29 cellular contexts compared by ENCODE assay signal in genomic region chr9:34514401-34514800, GRCh38. TPM values are rescaled to one million over a fixed set of nuclear protein-coding genes. Genes with fewer than 3 reads are reported as not detected.
"Had no signal": no experiment of that assay in that cellular context is flagged by ENCODE, and none has a peak within 500 bp of the region (broad histone marks: within the 10 kb centered on the region; RNA-seq: fewer than 3 reads in every experiment).

No MANE protein-coding gene starts in this region.

- H3K9me3 ChIP-seq: esophagus muscularis mucosa, heart right ventricle, left ventricle myocardium inferior, right atrium auricular region, spleen, tibial artery had no signal

- H3K27me3 Mint-ChIP-seq: activated CD4-positive, alpha-beta T cell treated with anti-CD3 and anti-CD28 coated beads for 36 hours; central memory CD8-positive, alpha-beta T cell; stimulated activated naive CD8-positive, alpha-beta T cell treated with anti-CD3 and anti-CD28 coated beads, Interleukin-15, Interleukin-2, amounts not matched to agents 100 ng/mL and 50 ng/mL, for 24 hours had no signal

- ATAC-seq: activated CD4-positive, alpha-beta T cell treated with anti-CD3 and anti-CD28 coated beads for 36 hours; activated CD8-positive, alpha-beta T cell treated with anti-CD3 and anti-CD28 coated beads, Interleukin-2, amount 10 ng/mL, durations not matched to agents 7 days and 5 days; activated T-cell treated with anti-CD3 and anti-CD28 coated beads, Interleukin-2, amount 50 U/mL, for 72 hours; foreskin keratinocyte; heart right ventricle; stimulated activated effector memory CD8-positive, alpha-beta T cell treated with anti-CD3 and anti-CD28 coated beads, Interleukin-12 subunit alpha, Interleukin-12 subunit beta, amount 100 ng/mL, for 72 hours had no signal

- H3K4me1 ChIP-seq: esophagus muscularis mucosa, foreskin keratinocyte, heart right ventricle, left ventricle myocardium inferior, parathyroid adenoma, right atrium auricular region, spleen, tibial artery had no signal

- H3K4me3 Mint-ChIP-seq: activated CD4-positive, alpha-beta T cell treated with anti-CD3 and anti-CD28 coated beads for 36 hours; activated CD8-positive, alpha-beta T cell treated with anti-CD3 and anti-CD28 coated beads, Interleukin-2, amount 10 ng/mL, durations not matched to agents 7 days and 5 days; activated naive CD4-positive, alpha-beta T cell treated with anti-CD3 and anti-CD28 coated beads, Interleukin-2, amount 10 ng/mL, durations not matched to agents 7 days and 5 days; activated naive CD8-positive, alpha-beta T cell treated with anti-CD3 and anti-CD28 coated beads, Interleukin-2, amount 10 ng/mL, durations not matched to agents 7 days and 5 days; activated T-cell treated with anti-CD3 and anti-CD28 coated beads, Interleukin-2, amount 50 U/mL, for 72 hours; central memory CD8-positive, alpha-beta T cell; mesothelial cell of epicardium; stimulated activated effector memory CD8-positive, alpha-beta T cell treated with anti-CD3 and anti-CD28 coated beads, Interleukin-12 subunit alpha, Interleukin-12 subunit beta, amount 100 ng/mL, for 72 hours; stimulated activated naive CD8-positive, alpha-beta T cell treated with anti-CD3 and anti-CD28 coated beads, Interleukin-15, Interleukin-2, amounts not matched to agents 100 ng/mL and 50 ng/mL, for 24 hours; T-helper 2 cell treated with Interferon-gamma antibody and Interleukin-4, amounts not matched to agents 5 μg/mL and 100 μg/mL, for 36 hours had no signal

- H3K27ac Mint-ChIP-seq: activated CD4-positive, alpha-beta T cell treated with anti-CD3 and anti-CD28 coated beads for 36 hours; activated CD8-positive, alpha-beta T cell treated with anti-CD3 and anti-CD28 coated beads, Interleukin-2, amount 10 ng/mL, durations not matched to agents 7 days and 5 days; activated naive CD4-positive, alpha-beta T cell treated with anti-CD3 and anti-CD28 coated beads, Interleukin-2, amount 10 ng/mL, durations not matched to agents 7 days and 5 days; activated naive CD8-positive, alpha-beta T cell treated with anti-CD3 and anti-CD28 coated beads, Interleukin-2, amount 10 ng/mL, durations not matched to agents 7 days and 5 days; activated T-cell treated with anti-CD3 and anti-CD28 coated beads, Interleukin-2, amount 50 U/mL, for 72 hours; mesothelial cell of epicardium; stimulated activated effector memory CD8-positive, alpha-beta T cell treated with anti-CD3 and anti-CD28 coated beads, Interleukin-12 subunit alpha, Interleukin-12 subunit beta, amount 100 ng/mL, for 72 hours; stimulated activated naive CD8-positive, alpha-beta T cell treated with anti-CD3 and anti-CD28 coated beads, Interleukin-15, Interleukin-2, amounts not matched to agents 100 ng/mL and 50 ng/mL, for 24 hours; T-helper 2 cell treated with Interferon-gamma antibody and Interleukin-4, amounts not matched to agents 5 μg/mL and 100 μg/mL, for 36 hours had no signal

- H3K27me3 ChIP-seq: esophagus muscularis mucosa, heart right ventricle, right atrium auricular region, spleen had no signal

- H3K9ac ChIP-seq: parathyroid adenoma had no signal

- H3K36me3 Mint-ChIP-seq: activated naive CD4-positive, alpha-beta T cell treated with anti-CD3 and anti-CD28 coated beads, Interleukin-2, amount 10 ng/mL, durations not matched to agents 7 days and 5 days; activated naive CD8-positive, alpha-beta T cell treated with anti-CD3 and anti-CD28 coated beads, Interleukin-2, amount 10 ng/mL, durations not matched to agents 7 days and 5 days; mesothelial cell of epicardium; naive B cell; stimulated activated effector memory CD8-positive, alpha-beta T cell treated with anti-CD3 and anti-CD28 coated beads, Interleukin-12 subunit alpha, Interleukin-12 subunit beta, amount 100 ng/mL, for 72 hours had no signal

- H3K27ac ChIP-seq: esophagus muscularis mucosa, foreskin keratinocyte, heart right ventricle, left ventricle myocardium inferior, parathyroid adenoma, right atrium auricular region, spleen, tibial artery had no signal

- H3K4me3 ChIP-seq: esophagus muscularis mucosa, heart right ventricle, left ventricle myocardium inferior, right atrium auricular region, spleen, tibial artery had no signal

- H3K36me3 ChIP-seq: esophagus muscularis mucosa, heart right ventricle, left ventricle myocardium inferior, right atrium auricular region, spleen, tibial artery had no signal

- H3K9me3 Mint-ChIP-seq: activated naive CD4-positive, alpha-beta T cell treated with anti-CD3 and anti-CD28 coated beads, Interleukin-2, amount 10 ng/mL, durations not matched to agents 7 days and 5 days; activated naive CD8-positive, alpha-beta T cell treated with anti-CD3 and anti-CD28 coated beads, Interleukin-2, amount 10 ng/mL, durations not matched to agents 7 days and 5 days; activated T-cell treated with anti-CD3 and anti-CD28 coated beads, Interleukin-2, amount 50 U/mL, for 72 hours; central memory CD8-positive, alpha-beta T cell; mesothelial cell of epicardium; naive B cell; stimulated activated effector memory CD8-positive, alpha-beta T cell treated with anti-CD3 and anti-CD28 coated beads, Interleukin-12 subunit alpha, Interleukin-12 subunit beta, amount 100 ng/mL, for 72 hours; stimulated activated naive CD8-positive, alpha-beta T cell treated with anti-CD3 and anti-CD28 coated beads, Interleukin-15, Interleukin-2, amounts not matched to agents 100 ng/mL and 50 ng/mL, for 24 hours; T-helper 2 cell treated with Interferon-gamma antibody and Interleukin-4, amounts not matched to agents 5 μg/mL and 100 μg/mL, for 36 hours had no signal

- H3K4me1 Mint-ChIP-seq: activated CD4-positive, alpha-beta T cell treated with anti-CD3 and anti-CD28 coated beads for 36 hours; activated naive CD4-positive, alpha-beta T cell treated with anti-CD3 and anti-CD28 coated beads, Interleukin-2, amount 10 ng/mL, durations not matched to agents 7 days and 5 days; activated naive CD8-positive, alpha-beta T cell treated with anti-CD3 and anti-CD28 coated beads, Interleukin-2, amount 10 ng/mL, durations not matched to agents 7 days and 5 days; central memory CD8-positive, alpha-beta T cell; stimulated activated effector memory CD8-positive, alpha-beta T cell treated with anti-CD3 and anti-CD28 coated beads, Interleukin-12 subunit alpha, Interleukin-12 subunit beta, amount 100 ng/mL, for 72 hours had no signal

- DNase-seq: activated CD4-positive, alpha-beta T cell treated with anti-CD3 and anti-CD28 coated beads for 36 hours; activated CD4-positive, CD25-positive, alpha-beta regulatory T cell; activated CD8-positive, alpha-beta T cell treated with anti-CD3 and anti-CD28 coated beads, Interleukin-2, amount 10 ng/mL, durations not matched to agents 7 days and 5 days; activated gamma-delta T cell; activated naive CD4-positive, alpha-beta T cell treated with anti-CD3 and anti-CD28 coated beads, Interleukin-2, amount 10 ng/mL, durations not matched to agents 7 days and 5 days; activated naive CD8-positive, alpha-beta T cell treated with anti-CD3 and anti-CD28 coated beads, Interleukin-2, amount 10 ng/mL, durations not matched to agents 7 days and 5 days; activated T-cell treated with anti-CD3 and anti-CD28 coated beads for 4 hours; activated T-cell treated with anti-CD3 and anti-CD28 coated beads, Interleukin-2, amount 50 U/mL, for 72 hours; dermis blood vessel endothelial cell; effector CD4-positive, alpha-beta T cell; foreskin keratinocyte; heart right ventricle; left ventricle myocardium inferior; naive B cell; spleen; stimulated activated CD4-positive, alpha-beta T cell treated with anti-CD3 and anti-CD28 coated beads, Interleukin-4, amount 100 ng/mL, for 1 hour; T-helper 1 cell had no signal

RNA-seq across cellular contexts. Expression of gene ENHO, which starts 8.4 kb away (rescaled TPM):
- total RNA-seq: activated CD4-positive, alpha-beta T cell treated with anti-CD3 and anti-CD28 coated beads for 36 hours; activated CD8-positive, alpha-beta T cell treated with anti-CD3 and anti-CD28 coated beads, Interleukin-2, amount 10 ng/mL, durations not matched to agents 7 days and 5 days; activated naive CD8-positive, alpha-beta T cell treated with anti-CD3 and anti-CD28 coated beads, Interleukin-2, amount 10 ng/mL, durations not matched to agents 7 days and 5 days; dermis blood vessel endothelial cell; foreskin keratinocyte; left ventricle myocardium inferior; lung microvascular endothelial cell had no signal

RNA-seq across cellular contexts. Expression of gene DNAI1, which starts 55.8 kb away (rescaled TPM):
- total RNA-seq: activated CD8-positive, alpha-beta T cell treated with anti-CD3 and anti-CD28 coated beads, Interleukin-2, amount 10 ng/mL, durations not matched to agents 7 days and 5 days; activated naive CD8-positive, alpha-beta T cell treated with anti-CD3 and anti-CD28 coated beads, Interleukin-2, amount 10 ng/mL, durations not matched to agents 7 days and 5 days; dermis blood vessel endothelial cell; esophagus muscularis mucosa; foreskin keratinocyte; left ventricle myocardium inferior; lung microvascular endothelial cell; mesothelial cell of epicardium; pulmonary artery endothelial cell; right atrium auricular region; spleen; ureter had no signal
- polyA plus RNA-seq: foreskin keratinocyte, spleen had no signal
